ENCODE assay signal across 13 cellular contexts in the genomic region with DNA sequence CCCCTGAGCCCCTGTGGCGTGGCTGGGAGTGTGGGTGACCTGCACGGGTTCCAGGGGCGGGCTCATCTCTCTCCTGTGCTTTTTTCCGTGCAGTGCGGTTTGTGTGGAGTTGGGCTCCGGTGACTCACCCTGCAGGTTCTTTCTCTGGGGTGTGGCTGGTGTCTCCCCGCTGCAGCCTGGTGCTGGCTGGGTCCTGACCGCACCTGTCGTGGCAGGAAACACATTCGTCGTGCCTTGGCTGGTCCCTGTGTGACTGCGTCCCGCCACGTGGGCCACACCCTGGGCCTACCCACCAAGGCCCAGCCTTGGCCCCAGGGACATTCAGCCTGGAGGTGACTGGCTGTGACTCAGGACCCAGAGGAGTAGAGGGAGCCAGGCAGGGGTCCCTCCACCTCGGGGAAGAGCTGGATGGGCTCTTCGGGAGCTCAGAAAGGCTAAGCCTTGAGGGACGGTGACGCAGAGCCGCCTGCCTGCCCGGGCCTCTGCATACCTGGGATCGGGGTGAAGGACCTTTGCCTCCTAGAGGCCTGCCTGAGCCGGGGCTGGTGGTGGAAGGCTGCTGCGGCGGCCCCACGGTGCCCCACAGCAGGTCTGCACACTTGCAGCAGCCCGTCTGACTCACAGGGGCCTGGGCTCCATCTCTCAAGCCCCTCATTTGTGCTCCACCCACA. TPM values are rescaled to one million over a fixed set of nuclear protein-coding genes. Genes with fewer than 3 reads are reported as not detected.
DNase-seq lines count a peak whose midpoint lies in the region; ATAC-seq and TF ChIP-seq lines count a peak whose summit lies in the region.
"Had no signal": no experiment of that assay in that cellular context is flagged by ENCODE, and none has a peak within 500 bp of the region (broad histone marks: within the 10 kb centered on the region; RNA-seq: fewer than 3 reads in every experiment).

No MANE protein-coding gene starts in this region.

- no peak for DNase-seq in HCT116 (ENCODE audit: low read depth, low spot score)
- DNase-seq in T-helper 17 cell = no peak
- DNase-seq in epithelial cell of prostate (ENCODE audit: low read depth, low spot score) = peak; percentile 63
- no peak for DNase-seq in DMS114 treated with DMSO at 0.1 percent for 48 hours (lab: John Stamatoyannopoulos, UW; ENCODE audit: unreplicated experiment)
- no peak for DNase-seq in activated CD4-positive, alpha-beta T cell treated with anti-CD3 and anti-CD28 coated beads for 48 hours
- no peak for DNase-seq in HCEC 1CT
- DNase-seq: GM23248; MV-4-11; stimulated activated CD4-positive, alpha-beta T cell treated with anti-CD3 and anti-CD28 coated beads, Interleukin-4, amount 100 ng/mL, for 24 hours; stimulated activated naive CD4-positive, alpha-beta T cell; T-helper 2 cell had no signal

- no peak for TF ChIP-seq RAD21 in HCT116 (IDR thresholded peaks at IDR 0.05; ENCODE audit: low read depth)

- RAD21 ChIA-PET in HCT116 (lab: Charles Lee; ENCODE audit: low non-redundant PET in 1 of 2, low total read pairs in 2 of 2, uncharacterized antibody in 2 of 2, unreplicated experiment in 2 of 2) = no interaction called here

- no peaks in the 10 kb centered on the region for H3K9me2 ChIP-seq in HCT116 (ENCODE audit: insufficient read depth)

- intact Hi-C loops in HCT116 (cut with micrococcal nuclease) = no loop called here

- BruUV-seq in HCT116 (replicated peaks; lab: Mats Ljungman, UMichigan) = no TSS peak

- TF ChIP-seq CTCF in HCT116 (IDR thresholded peaks at IDR 0.05 in 2 of 3, conservative IDR thresholded peaks at IDR 0.05 in 1 of 3; ENCODE audit: borderline replicate concordance in 1 of 3, insufficient read depth in 1 of 3, low read depth in 2 of 3, low read length in 2 of 3) = no peak

- H3K36me3 Mint-ChIP-seq in T-helper 17 cell (ENCODE audit: low read depth) = no peaks in the 10 kb centered on the region

- no peaks in the 10 kb centered on the region for H3K27me3 Mint-ChIP-seq in T-helper 17 cell

- H3K4me3 Mint-ChIP-seq in T-helper 17 cell = no peak overlapping the region

- no peaks in the 10 kb centered on the region for H3K27me3 ChIP-seq in HCT116 (ENCODE audit: insufficient read depth, low read length)

- peak overlapping the region; percentile 84 for H3K4me2 ChIP-seq in HCT116 (ENCODE audit: low read length)

- H3K9ac ChIP-seq in HCT116 (ENCODE audit: low read length) = peak overlapping the region; percentile 67
- H3K9ac ChIP-seq: GM23248 had no signal

- H3K79me2 ChIP-seq in HCT116 (ENCODE audit: insufficient read depth, low read length) = peaks cover 93% of the 10 kb centered on the region

- H3K4me3 ChIP-seq in HCT116 (replicated peaks in 1 of 2; ENCODE audit: low read depth in 1 of 2, low read length in 2 of 2) = peak overlapping the region; percentile 19 to 45
- no peak overlapping the region for H3K4me3 ChIP-seq in skin epidermis
- H3K4me3 ChIP-seq: GM23248 had no signal

- H3K27ac ChIP-seq in HCT116 (ENCODE audit: low read depth, low read length) (peak overlapping the region; percentile 90), epithelial cell of prostate (peak overlapping the region; percentile 82), skin epidermis (peak overlapping the region in 20 of 21 experiments; percentile 59 to 92 (median 78))
- H3K27ac ChIP-seq: GM23248 had no signal

- peaks cover 2% of the 10 kb centered on the region for H3K4me1 Mint-ChIP-seq in T-helper 17 cell

- H3K36me3 ChIP-seq in HCT116 (ENCODE audit: control insufficient read depth in 1 of 2, insufficient read depth in 2 of 2, low read length in 2 of 2) = peaks cover 7 to 26% of the 10 kb centered on the region in 2 experiments; a peak in 3 of 4 replicates

- no peaks in the 10 kb centered on the region for H4K20me1 ChIP-seq in HCT116 (ENCODE audit: insufficient read depth)

- no peak overlapping the region for H3K27ac Mint-ChIP-seq in T-helper 17 cell

- CTCF ChIA-PET in HCT116 (lab: Charles Lee) = no interaction called here

- ATAC-seq in HCT116 (peak; percentile 88), T-helper 17 cell (peak; percentile 75), GM18511 (IDR thresholded peaks at IDR 0.05; ENCODE audit: unreplicated experiment) (no peak)

- POLR2A ChIA-PET in HCT116 (lab: Charles Lee) = interaction anchor here (1.0 kb wide), 1 partner anchor 8 kb away, joined by 4 read pairs; the partner anchor contains the start of gene TRAF7

- no peaks in the 10 kb centered on the region for H3K9me3 ChIP-seq in HCT116 (ENCODE audit: control insufficient read depth in 1 of 2, insufficient read depth in 1 of 2, low read depth in 1 of 2, low read length in 2 of 2)
- no peaks in the 10 kb centered on the region for H3K9me3 ChIP-seq in T-helper 17 cell (ENCODE audit: control insufficient read depth, low read length, poor library complexity, severe bottlenecking)

- H3K4me1 ChIP-seq in HCT116 (ENCODE audit: control insufficient read depth in 1 of 2, insufficient read depth in 2 of 2, low read length in 2 of 2) = peaks cover 36 to 55% of the 10 kb centered on the region in 2 experiments

- TF ChIP-seq POLR2A in HCT116 (IDR thresholded peaks at IDR 0.05; ENCODE audit: borderline replicate concordance, extremely low read depth, insufficient read depth, insufficient read length) = no peak

- no peak overlapping the region for H2AFZ ChIP-seq in HCT116 (ENCODE audit: low read depth, low read length, poor library complexity, severe bottlenecking)
- H2AFZ ChIP-seq: GM23248 had no signal

TF ChIP-seq in HCT116, 20 proteins besides CTCF, POLR2A, EP300 and RAD21:
- TF ChIP-seq POLR2AphosphoS5 (IDR thresholded peaks at IDR 0.05; ENCODE audit: low read depth, low read length) (peak; percentile 32), SIN3A (IDR thresholded peaks at IDR 0.05; ENCODE audit: low read depth) (no peak)

RNA-seq across cellular contexts. Expression of gene TRAF7, which starts 7.8 kb away (rescaled TPM):
- total RNA-seq in HCT116 (2021; ENCODE audit: unreplicated experiment) (160 TPM), T-helper 17 cell (10 to 100 TPM; 32.4 to 35.0 TPM)
- 125 and 134 TPM in 2 replicates for polyA plus RNA-seq in HCT116 (2012)

RNA-seq across cellular contexts. Expression of gene RAB26, which starts 14.9 kb away (rescaled TPM):
- total RNA-seq in HCT116 (2021; ENCODE audit: unreplicated experiment) = 44.9 TPM
- polyA plus RNA-seq in HCT116 (2012) = 43.9 and 46.7 TPM in 2 replicates
- total RNA-seq in T-helper 17 cell = under 1 TPM; 0.21 to 0.57 TPM
- total RNA-seq: GM23248 had no signal

RNA-seq across cellular contexts. Expression of gene PKD1, which starts 27.6 kb away (rescaled TPM):
- total RNA-seq in HCT116 (2021; ENCODE audit: unreplicated experiment) = 137 TPM
- polyA plus RNA-seq in HCT116 (2012) = 109 and 142 TPM in 2 replicates
- 10 to 100 TPM; 86.6 to 88.9 TPM for total RNA-seq in T-helper 17 cell

RNA-seq across cellular contexts. Expression of gene CASKIN1, which starts 33.1 kb away (rescaled TPM):
- total RNA-seq in HCT116 (2021; ENCODE audit: unreplicated experiment) = 5.9 TPM
- 2.3 and 3.2 TPM in 2 replicates for polyA plus RNA-seq in HCT116 (2012)
- total RNA-seq in T-helper 17 cell = under 1 TPM in 1 of 2 donors, not detected in 1; 0.05 TPM
- total RNA-seq: GM23248 had no signal
- polyA plus RNA-seq: GM23248 had no signal

RNA-seq across cellular contexts. Expression of gene MLST8, which starts 41.9 kb away (rescaled TPM):
- total RNA-seq in HCT116 (2021; ENCODE audit: unreplicated experiment) (58.7 TPM), T-helper 17 cell (10 to 100 TPM; 28.2 to 31.4 TPM)
- 90.9 and 100 TPM in 2 replicates for polyA plus RNA-seq in HCT116 (2012)

Comparison
In these comparisons a context has a peak if more than half of its experiments do, and no peak if none do; other contexts are left out.
1. H3K4me3 ChIP-seq: peak in HCT116 (2 of 2); none in skin epidermis (0 of 7).
2. RNA of gene RAB26, which starts 14.9 kb away (total RNA-seq): 44.9 TPM in HCT116 (single experiment); 0.21 to 0.57 TPM in T-helper 17 cell; every median in the first group is over 10 times any median in the second.
3. Peak in every context shown above with its lines, with median percentiles within 50 percentile points of each other: H3K27ac ChIP-seq.